ENCODE assay signal across 8 cellular contexts in genomic region chr4:112523008-112523440, GRCh38. TPM values are rescaled to one million over a fixed set of nuclear protein-coding genes. Genes with fewer than 3 reads are reported as not detected.
A peak's percentile ranks its signal among the peaks of the same experiment; 100 is the strongest.
DNase-seq lines count a peak whose midpoint lies in the region; ATAC-seq, FAIRE-seq and TF ChIP-seq lines count a peak whose summit lies in the region.

No MANE protein-coding gene starts in this region.

- H3K27ac Mint-ChIP-seq in CD4-positive, CD25-positive, alpha-beta regulatory T cell = peak overlapping the region in 2 of 3 donors; percentile 19 to 90
- H3K27ac Mint-ChIP-seq in activated CD8-positive, alpha-beta T cell treated with anti-CD3 and anti-CD28 coated beads, Interleukin-2, amount 10 ng/mL, durations not matched to agents 7 days and 5 days = no peak overlapping the region

- POLR2A ChIA-PET in activated CD8-positive, alpha-beta T cell treated with anti-CD3 and anti-CD28 coated beads, Interleukin-2, amount 10 ng/mL, durations not matched to agents 7 days and 5 days (lab: Charles Lee) = no interaction called here

- H3K4me1 Mint-ChIP-seq in CD4-positive, CD25-positive, alpha-beta regulatory T cell = peaks cover 14 to 36% (median 25%) of the 10 kb centered on the region in 4 donors
- H3K4me1 Mint-ChIP-seq in activated CD8-positive, alpha-beta T cell treated with anti-CD3 and anti-CD28 coated beads, Interleukin-2, amount 10 ng/mL, durations not matched to agents 7 days and 5 days (ENCODE audit: low read depth) = peaks cover 44% of the 10 kb centered on the region

- FAIRE-seq in GM19239 (lab: Jason Lieb, UNC) = no peak

- H3K4me3 ChIP-seq in CD4-positive, CD25-positive, alpha-beta regulatory T cell (ENCODE audit: low read depth, low read length) = peak overlapping the region; percentile 83
- peak overlapping the region; percentile 8 to 40 (median 36) for H3K4me3 ChIP-seq in gastrocnemius medialis

- no peak overlapping the region for H3K27ac ChIP-seq in CD4-positive, CD25-positive, alpha-beta regulatory T cell (ENCODE audit: insufficient read depth, low read length, poor library complexity, severe bottlenecking)
- H3K27ac ChIP-seq in gastrocnemius medialis = no peak overlapping the region

- no peak for TF ChIP-seq POLR2A in gastrocnemius medialis (IDR thresholded peaks at IDR 0.05)

- peaks cover 0 to 14% (median 2%) of the 10 kb centered on the region in 7 donors for H3K9me3 Mint-ChIP-seq in CD4-positive, CD25-positive, alpha-beta regulatory T cell
- H3K9me3 Mint-ChIP-seq in activated CD8-positive, alpha-beta T cell treated with anti-CD3 and anti-CD28 coated beads, Interleukin-2, amount 10 ng/mL, durations not matched to agents 7 days and 5 days (ENCODE audit: insufficient read depth) = no peaks in the 10 kb centered on the region

- no peak for TF ChIP-seq CTCF in gastrocnemius medialis (IDR thresholded peaks at IDR 0.05 in 4 of 5, conservative IDR thresholded peaks at IDR 0.05 in 1 of 5)

- in situ Hi-C loops in gastrocnemius medialis (cut with MboI; ENCODE audit: low sequenced_read_pairs in 4 of 4) = loop anchor here in 3 of 4 donors (10.0 kb wide), 2 partner anchors 188 to 198 kb away; no protein-coding TSS in a partner anchor

- peaks cover 29% of the 10 kb centered on the region for H3K4me1 ChIP-seq in CD4-positive, CD25-positive, alpha-beta regulatory T cell (ENCODE audit: control insufficient read depth, insufficient read depth, low read length, poor library complexity, severe bottlenecking)
- peaks cover 15% of the 10 kb centered on the region in 2 donors for H3K4me1 ChIP-seq in gastrocnemius medialis

- no peaks in the 10 kb centered on the region for H3K36me3 ChIP-seq in CD4-positive, CD25-positive, alpha-beta regulatory T cell (ENCODE audit: control insufficient read depth, insufficient read depth, low read length)
- no peaks in the 10 kb centered on the region for H3K36me3 ChIP-seq in gastrocnemius medialis

- peak in 1 of 2 donors; percentile 43 for ATAC-seq in CD4-positive, CD25-positive, alpha-beta regulatory T cell (ENCODE audit: low read depth in 2 of 2)
- peak; percentile 41 for ATAC-seq in GM19455 (IDR thresholded peaks at IDR 0.05; ENCODE audit: unreplicated experiment)
- ATAC-seq in HG03571 (IDR thresholded peaks at IDR 0.05; ENCODE audit: unreplicated experiment) = peak; percentile 41
- ATAC-seq in activated CD8-positive, alpha-beta T cell treated with anti-CD3 and anti-CD28 coated beads, Interleukin-2, amount 10 ng/mL, durations not matched to agents 7 days and 5 days = peak; percentile 47
- no peak for ATAC-seq in gastrocnemius medialis

- peak in 2 of 3 donors; percentile 3 to 61 for DNase-seq in CD4-positive, CD25-positive, alpha-beta regulatory T cell
- peak; percentile 45 for DNase-seq in activated CD8-positive, alpha-beta T cell treated with anti-CD3 and anti-CD28 coated beads, Interleukin-2, amount 10 ng/mL, durations not matched to agents 7 days and 5 days
- DNase-seq in germinal center (ENCODE audit: low spot score) (peak; percentile 67), gastrocnemius medialis (no peak), GM19239 (ENCODE audit: insufficient read length, low spot score) (no peak), NK-92 (lab: John Stamatoyannopoulos, UW; ENCODE audit: unreplicated experiment) (no peak)

- H3K9me3 ChIP-seq in CD4-positive, CD25-positive, alpha-beta regulatory T cell (ENCODE audit: control insufficient read depth in 2 of 2, low read length in 2 of 2) = peaks cover 8 to 19% of the 10 kb centered on the region in 2 experiments
- no peaks in the 10 kb centered on the region for H3K9me3 ChIP-seq in gastrocnemius medialis

- peak overlapping the region; percentile 62 to 92 (median 87) for H3K4me3 Mint-ChIP-seq in CD4-positive, CD25-positive, alpha-beta regulatory T cell
- peak overlapping the region; percentile 70 for H3K4me3 Mint-ChIP-seq in activated CD8-positive, alpha-beta T cell treated with anti-CD3 and anti-CD28 coated beads, Interleukin-2, amount 10 ng/mL, durations not matched to agents 7 days and 5 days

- H3K27me3 Mint-ChIP-seq in CD4-positive, CD25-positive, alpha-beta regulatory T cell = peaks cover 86% of the 10 kb centered on the region
- H3K27me3 Mint-ChIP-seq in activated CD8-positive, alpha-beta T cell treated with anti-CD3 and anti-CD28 coated beads, Interleukin-2, amount 10 ng/mL, durations not matched to agents 7 days and 5 days (ENCODE audit: low read depth) = peaks cover 71% of the 10 kb centered on the region

- CTCF ChIA-PET in activated CD8-positive, alpha-beta T cell treated with anti-CD3 and anti-CD28 coated beads, Interleukin-2, amount 10 ng/mL, durations not matched to agents 7 days and 5 days (lab: Charles Lee) = interaction anchor here (0.7 to 4.1 kb wide), 12 partner anchors 9 to 423 kb away, joined by 3 to 54 read pairs (median 5); no protein-coding TSS in a partner anchor

- intact Hi-C loops in gastrocnemius medialis (cut with DNase I; ENCODE audit: low total_unique reads) = no loop called here

- no peaks in the 10 kb centered on the region for H3K36me3 Mint-ChIP-seq in CD4-positive, CD25-positive, alpha-beta regulatory T cell
- no peaks in the 10 kb centered on the region for H3K36me3 Mint-ChIP-seq in activated CD8-positive, alpha-beta T cell treated with anti-CD3 and anti-CD28 coated beads, Interleukin-2, amount 10 ng/mL, durations not matched to agents 7 days and 5 days (ENCODE audit: low read depth)

- peaks cover 56% of the 10 kb centered on the region for H3K27me3 ChIP-seq in CD4-positive, CD25-positive, alpha-beta regulatory T cell (ENCODE audit: control insufficient read depth, insufficient read depth, low read length)
- peaks cover 63 to 74% (median 72%) of the 10 kb centered on the region in 3 donors for H3K27me3 ChIP-seq in gastrocnemius medialis

RNA-seq across cellular contexts. Expression of gene NEUROG2, which starts 7.0 kb away (rescaled TPM):
- not detected for total RNA-seq in CD4-positive, CD25-positive, alpha-beta regulatory T cell
- polyA plus RNA-seq in CD4-positive, CD25-positive, alpha-beta regulatory T cell = not detected
- not detected for total RNA-seq in activated CD8-positive, alpha-beta T cell treated with anti-CD3 and anti-CD28 coated beads, Interleukin-2, amount 10 ng/mL, durations not matched to agents 7 days and 5 days
- total RNA-seq in gastrocnemius medialis = not detected

Comparison
In these comparisons a context has a peak if more than half of its experiments do, and no peak if none do; other contexts are left out.
1. ATAC-seq: peak in GM19455 (single experiment), HG03571 (single experiment) and activated CD8-positive, alpha-beta T cell treated with anti-CD3 and anti-CD28 coated beads, Interleukin-2, amount 10 ng/mL, durations not matched to agents 7 days and 5 days (single experiment); none in gastrocnemius medialis (0 of 2).
2. DNase-seq: peak in CD4-positive, CD25-positive, alpha-beta regulatory T cell (2 of 3), activated CD8-positive, alpha-beta T cell treated with anti-CD3 and anti-CD28 coated beads, Interleukin-2, amount 10 ng/mL, durations not matched to agents 7 days and 5 days (single experiment) and germinal center (single experiment); none in gastrocnemius medialis (0 of 2), GM19239 (single experiment) and NK-92 (single experiment).